Comparison of ENCODE assay signal across 9 cellular contexts in the genomic region with DNA sequence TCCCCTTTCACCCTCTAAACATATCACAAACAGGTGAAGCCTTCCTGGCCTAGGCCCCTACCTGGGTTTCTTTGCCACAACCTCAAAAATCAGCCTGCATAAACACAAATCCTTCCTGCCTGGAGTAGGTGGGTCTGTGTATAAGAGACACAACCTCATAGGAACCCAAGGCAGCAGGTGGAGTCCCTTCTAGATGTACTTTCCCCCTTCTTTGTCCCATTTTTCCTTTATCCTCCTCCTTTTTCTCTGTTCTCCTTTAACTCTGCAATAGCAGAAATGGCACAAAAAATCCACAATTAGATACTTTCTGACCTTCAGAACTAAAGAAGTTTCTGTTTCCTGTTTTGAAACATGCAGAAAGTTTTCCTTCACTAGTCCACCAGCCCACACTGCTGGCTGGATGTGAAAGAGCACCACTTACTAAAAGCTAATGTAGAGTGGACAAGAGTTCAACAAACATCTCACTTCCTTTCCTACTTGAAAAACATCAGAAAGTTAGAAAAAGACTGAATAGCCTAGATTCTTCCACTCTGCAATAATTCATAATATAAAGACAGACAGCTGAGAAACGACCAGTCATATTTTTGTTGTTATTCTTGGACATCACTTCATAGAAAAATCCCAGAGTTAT. TPM values are rescaled to one million over a fixed set of nuclear protein-coding genes. Genes with fewer than 3 reads are reported as not detected.
DNase-seq lines count a peak whose midpoint lies in the region; ATAC-seq and TF ChIP-seq lines count a peak whose summit lies in the region.
"Had no signal": no experiment of that assay in that cellular context is flagged by ENCODE, and none has a peak within 500 bp of the region (broad histone marks: within the 10 kb centered on the region; RNA-seq: fewer than 3 reads in every experiment).

No MANE protein-coding gene starts in this region.

- ATAC-seq in GM18909 (IDR thresholded peaks at IDR 0.05; ENCODE audit: poor library complexity, unreplicated experiment) = peak; percentile 62
- peak; percentile 43 for ATAC-seq in HG03575 (IDR thresholded peaks at IDR 0.05; ENCODE audit: extremely low read depth, insufficient number of reproducible peaks, low FRiP score, unreplicated experiment)
- ATAC-seq in gastrocnemius medialis = no peak
- ATAC-seq in GM21737 (IDR thresholded peaks at IDR 0.05; ENCODE audit: unreplicated experiment) = no peak

- no peaks in the 10 kb centered on the region for H3K27me3 ChIP-seq in gastrocnemius medialis

- H3K36me3 ChIP-seq in gastrocnemius medialis = peaks cover 0 to 94% of the 10 kb centered on the region in 2 donors

- intact Hi-C loops in gastrocnemius medialis (cut with DNase I; ENCODE audit: low total_unique reads) = loop anchor here (5.0 kb wide), 1 partner anchor 102 kb away; no protein-coding TSS in a partner anchor

- DNase-seq in epithelial cell of proximal tubule (ENCODE audit: low read depth) (no peak), gastrocnemius medialis (no peak), erythroblast (lab: John Stamatoyannopoulos, UW) (no peak), NCI-H2029 treated with DMSO at 0.1 percent for 48 hours (lab: John Stamatoyannopoulos, UW) (no peak), NCI-H146 (lab: John Stamatoyannopoulos, UW) (no peak)
- DNase-seq: retina had no signal

- in situ Hi-C loops in gastrocnemius medialis (cut with MboI; ENCODE audit: low sequenced_read_pairs in 4 of 4) = no loop called here

- H3K4me1 ChIP-seq in gastrocnemius medialis = peaks cover 10 to 46% of the 10 kb centered on the region in 2 donors

- TF ChIP-seq POLR2A in gastrocnemius medialis (IDR thresholded peaks at IDR 0.05) = no peak
- TF ChIP-seq POLR2A in erythroblast (IDR thresholded peaks at IDR 0.05; ENCODE audit: low read length) = no peak

- no peak overlapping the region for H3K4me3 ChIP-seq in epithelial cell of proximal tubule (ENCODE audit: low read depth, low read length)
- H3K4me3 ChIP-seq in gastrocnemius medialis = no peak overlapping the region

- H3K9me3 ChIP-seq in gastrocnemius medialis = no peaks in the 10 kb centered on the region

- H3K27ac ChIP-seq in gastrocnemius medialis = peak overlapping the region; percentile 35 to 57 (median 54)

- TF ChIP-seq CTCF in epithelial cell of proximal tubule (conservative IDR thresholded peaks at IDR 0.05; ENCODE audit: low read depth, low read length) (peak; percentile 14), gastrocnemius medialis (IDR thresholded peaks at IDR 0.05 in 4 of 5, conservative IDR thresholded peaks at IDR 0.05 in 1 of 5) (no peak)

RNA-seq across cellular contexts. Expression of gene SLC40A1, which starts 11.2 kb away (rescaled TPM):
- 1.9 and 5.8 TPM in 2 replicates for total RNA-seq in epithelial cell of proximal tubule
- 10 to 100 TPM; 24.8 to 81.8 (median 37.4) TPM for total RNA-seq in gastrocnemius medialis

Comparison
In these comparisons a context has a peak if more than half of its experiments do, and no peak if none do; other contexts are left out.
1. ATAC-seq: peak in GM18909 (single experiment) and HG03575 (single experiment); none in gastrocnemius medialis (0 of 2) and GM21737 (single experiment).